ENCODE assay signal across 8 cellular contexts in genomic region chr22:21791635-21792625, GRCh38. TPM values are rescaled to one million over a fixed set of nuclear protein-coding genes. Genes with fewer than 3 reads are reported as not detected.
DNase-seq lines count a peak whose midpoint lies in the region; ATAC-seq and TF ChIP-seq lines count a peak whose summit lies in the region.

No MANE protein-coding gene starts in this region.

- POLR2A ChIA-PET in activated CD8-positive, alpha-beta T cell treated with anti-CD3 and anti-CD28 coated beads for 36 hours (lab: Charles Lee): no interaction called here
- POLR2A ChIA-PET in activated CD8-positive, alpha-beta T cell treated with anti-CD3 and anti-CD28 coated beads, Interleukin-2, amount 10 ng/mL, durations not matched to agents 7 days and 5 days (lab: Charles Lee): interaction anchor here (0.8 kb wide), 1 partner anchor 13 kb away, joined by 3 read pairs; no protein-coding TSS in a partner anchor
- POLR2A ChIA-PET in WTC11 (lab: Charles Lee): no interaction called here

- peak; percentile 78 for DNase-seq in activated CD8-positive, alpha-beta T cell treated with anti-CD3 and anti-CD28 coated beads for 36 hours
- DNase-seq in activated CD8-positive, alpha-beta T cell treated with anti-CD3 and anti-CD28 coated beads, Interleukin-2, amount 10 ng/mL, durations not matched to agents 7 days and 5 days: no peak
- DNase-seq in WTC11 (ENCODE audit: low spot score): no peak
- peak; percentile 68 for DNase-seq in fibroblast of mammary gland (ENCODE audit: low read depth)
- DNase-seq in NCI-H2107 (lab: John Stamatoyannopoulos, UW): no peak

- peaks cover 20% of the 10 kb centered on the region for H3K4me1 Mint-ChIP-seq in activated CD8-positive, alpha-beta T cell treated with anti-CD3 and anti-CD28 coated beads for 36 hours (ENCODE audit: low read depth)
- H3K4me1 Mint-ChIP-seq in activated CD8-positive, alpha-beta T cell treated with anti-CD3 and anti-CD28 coated beads, Interleukin-2, amount 10 ng/mL, durations not matched to agents 7 days and 5 days (ENCODE audit: low read depth): peaks cover 11% of the 10 kb centered on the region
- H3K4me1 Mint-ChIP-seq in WTC11: no peaks in the 10 kb centered on the region
- H3K4me1 Mint-ChIP-seq in stimulated activated memory B cell treated with anti-CD40 and anti-IgM and Interleukin-4, amounts not matched to agents 10 μg/mL and 1 μg/mL and 100 μg/mL, for 72 hours: peaks cover 11% of the 10 kb centered on the region

- no peak overlapping the region for H3K4me3 Mint-ChIP-seq in activated CD8-positive, alpha-beta T cell treated with anti-CD3 and anti-CD28 coated beads for 36 hours
- H3K4me3 Mint-ChIP-seq in activated CD8-positive, alpha-beta T cell treated with anti-CD3 and anti-CD28 coated beads, Interleukin-2, amount 10 ng/mL, durations not matched to agents 7 days and 5 days: no peak overlapping the region
- H3K4me3 Mint-ChIP-seq in WTC11: no peak overlapping the region
- H3K4me3 Mint-ChIP-seq in stimulated activated memory B cell treated with anti-CD40 and anti-IgM and Interleukin-4, amounts not matched to agents 10 μg/mL and 1 μg/mL and 100 μg/mL, for 72 hours: peak overlapping the region; percentile 3

- H3K4me3 ChIP-seq in fibroblast of mammary gland (ENCODE audit: control insufficient read depth, low read depth, low read length): no peak overlapping the region

- H3K9me3 Mint-ChIP-seq in activated CD8-positive, alpha-beta T cell treated with anti-CD3 and anti-CD28 coated beads for 36 hours: no peaks in the 10 kb centered on the region
- H3K9me3 Mint-ChIP-seq in activated CD8-positive, alpha-beta T cell treated with anti-CD3 and anti-CD28 coated beads, Interleukin-2, amount 10 ng/mL, durations not matched to agents 7 days and 5 days (ENCODE audit: insufficient read depth): no peaks in the 10 kb centered on the region
- no peaks in the 10 kb centered on the region for H3K9me3 Mint-ChIP-seq in WTC11
- H3K9me3 Mint-ChIP-seq in stimulated activated memory B cell treated with anti-CD40 and anti-IgM and Interleukin-4, amounts not matched to agents 10 μg/mL and 1 μg/mL and 100 μg/mL, for 72 hours: no peaks in the 10 kb centered on the region

- peak overlapping the region; percentile 66 for H3K27ac Mint-ChIP-seq in activated CD8-positive, alpha-beta T cell treated with anti-CD3 and anti-CD28 coated beads for 36 hours
- H3K27ac Mint-ChIP-seq in activated CD8-positive, alpha-beta T cell treated with anti-CD3 and anti-CD28 coated beads, Interleukin-2, amount 10 ng/mL, durations not matched to agents 7 days and 5 days: no peak overlapping the region
- peak overlapping the region; percentile 79 for H3K27ac Mint-ChIP-seq in WTC11
- H3K27ac Mint-ChIP-seq in stimulated activated memory B cell treated with anti-CD40 and anti-IgM and Interleukin-4, amounts not matched to agents 10 μg/mL and 1 μg/mL and 100 μg/mL, for 72 hours: peak overlapping the region; percentile 53

- peak; percentile 95 for ATAC-seq in activated CD8-positive, alpha-beta T cell treated with anti-CD3 and anti-CD28 coated beads for 36 hours
- no peak for ATAC-seq in activated CD8-positive, alpha-beta T cell treated with anti-CD3 and anti-CD28 coated beads, Interleukin-2, amount 10 ng/mL, durations not matched to agents 7 days and 5 days
- ATAC-seq in WTC11: no peak
- peak; percentile 93 for ATAC-seq in stimulated activated memory B cell treated with anti-CD40 and anti-IgM and Interleukin-4, amounts not matched to agents 10 μg/mL and 1 μg/mL and 100 μg/mL, for 72 hours
- ATAC-seq in HG03159 (IDR thresholded peaks at IDR 0.05; ENCODE audit: unreplicated experiment): no peak
- no peak for ATAC-seq in HG03135 (IDR thresholded peaks at IDR 0.05; ENCODE audit: unreplicated experiment)

- H3K27me3 Mint-ChIP-seq in activated CD8-positive, alpha-beta T cell treated with anti-CD3 and anti-CD28 coated beads for 36 hours: no peaks in the 10 kb centered on the region
- no peaks in the 10 kb centered on the region for H3K27me3 Mint-ChIP-seq in activated CD8-positive, alpha-beta T cell treated with anti-CD3 and anti-CD28 coated beads, Interleukin-2, amount 10 ng/mL, durations not matched to agents 7 days and 5 days (ENCODE audit: low read depth)
- H3K27me3 Mint-ChIP-seq in WTC11 (ENCODE audit: low read depth): no peaks in the 10 kb centered on the region
- H3K27me3 Mint-ChIP-seq in stimulated activated memory B cell treated with anti-CD40 and anti-IgM and Interleukin-4, amounts not matched to agents 10 μg/mL and 1 μg/mL and 100 μg/mL, for 72 hours: no peaks in the 10 kb centered on the region

- CTCF ChIA-PET in activated CD8-positive, alpha-beta T cell treated with anti-CD3 and anti-CD28 coated beads for 36 hours (lab: Charles Lee): no interaction called here
- CTCF ChIA-PET in activated CD8-positive, alpha-beta T cell treated with anti-CD3 and anti-CD28 coated beads, Interleukin-2, amount 10 ng/mL, durations not matched to agents 7 days and 5 days (lab: Charles Lee): no interaction called here
- CTCF ChIA-PET in WTC11 (lab: Charles Lee): no interaction called here

- intact Hi-C loops in activated CD8-positive, alpha-beta T cell treated with anti-CD3 and anti-CD28 coated beads for 36 hours (cut with micrococcal nuclease): no loop called here

- peaks cover 10% of the 10 kb centered on the region for H3K36me3 Mint-ChIP-seq in activated CD8-positive, alpha-beta T cell treated with anti-CD3 and anti-CD28 coated beads for 36 hours (ENCODE audit: low read depth)
- peaks cover 33% of the 10 kb centered on the region for H3K36me3 Mint-ChIP-seq in activated CD8-positive, alpha-beta T cell treated with anti-CD3 and anti-CD28 coated beads, Interleukin-2, amount 10 ng/mL, durations not matched to agents 7 days and 5 days (ENCODE audit: low read depth)
- peaks cover 28% of the 10 kb centered on the region for H3K36me3 Mint-ChIP-seq in WTC11
- H3K36me3 Mint-ChIP-seq in stimulated activated memory B cell treated with anti-CD40 and anti-IgM and Interleukin-4, amounts not matched to agents 10 μg/mL and 1 μg/mL and 100 μg/mL, for 72 hours: peaks cover 34% of the 10 kb centered on the region

- no peak for TF ChIP-seq CTCF in activated CD8-positive, alpha-beta T cell treated with anti-CD3 and anti-CD28 coated beads for 36 hours (IDR thresholded peaks at IDR 0.05)
- TF ChIP-seq CTCF in WTC11 (IDR thresholded peaks at IDR 0.05): no peak
- TF ChIP-seq CTCF in fibroblast of mammary gland (conservative IDR thresholded peaks at IDR 0.05; ENCODE audit: control insufficient read depth, insufficient read depth, low read depth, low read length): peak; percentile 1

TF ChIP-seq in WTC11, 78 proteins besides CTCF, POLR2A, EP300 and RAD21 (continues in another document):
- TF ChIP-seq ATF3 (CRISPR knock-in tag; conservative IDR thresholded peaks at IDR 0.05) (no peak), ZNF232 (CRISPR knock-in tag; IDR thresholded peaks at IDR 0.05) (no peak), E2F1 (CRISPR knock-in tag; IDR thresholded peaks at IDR 0.05) (no peak), ATF2 (CRISPR knock-in tag; IDR thresholded peaks at IDR 0.05; ENCODE audit: borderline replicate concordance, low read depth) (no peak), GRHL2 (CRISPR knock-in tag; IDR thresholded peaks at IDR 0.05; ENCODE audit: insufficient replicate concordance, severe bottlenecking) (no peak), FOXP1 (CRISPR knock-in tag; IDR thresholded peaks at IDR 0.05; ENCODE audit: borderline replicate concordance) (no peak)

RNA-seq across cellular contexts. Expression of gene YPEL1, which starts 56.3 kb away (rescaled TPM):
- total RNA-seq in activated CD8-positive, alpha-beta T cell treated with anti-CD3 and anti-CD28 coated beads for 36 hours: 1 to 10 TPM in 1 of 2 experiments, under 1 TPM in 1; 0.99 to 1.2 TPM
- 1 to 10 TPM; 6.3 to 8.8 TPM for total RNA-seq in activated CD8-positive, alpha-beta T cell treated with anti-CD3 and anti-CD28 coated beads, Interleukin-2, amount 10 ng/mL, durations not matched to agents 7 days and 5 days
- 7.7 to 17.7 TPM (median 15.5 TPM) in 3 replicates for total RNA-seq in WTC11 (2021)

Comparison
In these comparisons a context has a peak if more than half of its experiments do, and no peak if none do; other contexts are left out.
1. ATAC-seq: peak in activated CD8-positive, alpha-beta T cell treated with anti-CD3 and anti-CD28 coated beads for 36 hours (single experiment) and stimulated activated memory B cell treated with anti-CD40 and anti-IgM and Interleukin-4, amounts not matched to agents 10 μg/mL and 1 μg/mL and 100 μg/mL, for 72 hours (single experiment); none in activated CD8-positive, alpha-beta T cell treated with anti-CD3 and anti-CD28 coated beads, Interleukin-2, amount 10 ng/mL, durations not matched to agents 7 days and 5 days (single experiment), WTC11 (single experiment), HG03159 (single experiment) and HG03135 (single experiment).
2. DNase-seq: peak in activated CD8-positive, alpha-beta T cell treated with anti-CD3 and anti-CD28 coated beads for 36 hours (single experiment) and fibroblast of mammary gland (single experiment); none in activated CD8-positive, alpha-beta T cell treated with anti-CD3 and anti-CD28 coated beads, Interleukin-2, amount 10 ng/mL, durations not matched to agents 7 days and 5 days (single experiment), WTC11 (single experiment) and NCI-H2107 (single experiment).